ENCODE assay signal across 8 cellular contexts in genomic region chr13:44306401-44307192, GRCh38.
DNase-seq lines count a peak whose midpoint lies in the region; ATAC-seq and TF ChIP-seq lines count a peak whose summit lies in the region.

No MANE protein-coding gene starts in this region.

- intact Hi-C loops in OCI-LY7 (cut with micrococcal nuclease; ENCODE audit: unreplicated experiment), result no loop called here

- no peaks in the 10 kb centered on the region for H3K9me2 ChIP-seq in OCI-LY7 (ENCODE audit: insufficient read depth, low read length)

- H3K36me3 Mint-ChIP-seq in activated CD4-positive, alpha-beta memory T cell treated with anti-CD3 and anti-CD28 coated beads, Interleukin-2, amount 10 ng/mL, durations not matched to agents 7 days and 5 days (ENCODE audit: low read depth), result peaks cover 1% of the 10 kb centered on the region

- H3K36me3 ChIP-seq in HUES48 (ENCODE audit: control insufficient read depth, insufficient read depth, low read length) (no peaks in the 10 kb centered on the region), OCI-LY7 (ENCODE audit: insufficient read depth, low read length) (no peaks in the 10 kb centered on the region)

- H3K4me1 Mint-ChIP-seq in activated CD4-positive, alpha-beta memory T cell treated with anti-CD3 and anti-CD28 coated beads, Interleukin-2, amount 10 ng/mL, durations not matched to agents 7 days and 5 days, result peaks cover 15% of the 10 kb centered on the region

- H3K27me3 ChIP-seq in HUES48 (ENCODE audit: control insufficient read depth, insufficient read depth, low read length), result peaks cover 71% of the 10 kb centered on the region

- H3K79me2 ChIP-seq in OCI-LY7 (ENCODE audit: insufficient read depth, low read depth, low read length), result no peaks in the 10 kb centered on the region

- no peaks in the 10 kb centered on the region for H4K20me1 ChIP-seq in OCI-LY7 (ENCODE audit: insufficient read depth, low read length)

- TF ChIP-seq CTCF in AG09309 (IDR thresholded peaks at IDR 0.05; ENCODE audit: control insufficient read depth, insufficient read depth, low read depth, low read length, missing control alignments), result no peak
- no peak for TF ChIP-seq CTCF in astrocyte of the spinal cord (IDR thresholded peaks at IDR 0.05; ENCODE audit: low read depth, low read length)
- no peak for TF ChIP-seq CTCF in OCI-LY7 (conservative IDR thresholded peaks at IDR 0.05; ENCODE audit: low read length)

- H3K27ac Mint-ChIP-seq in activated CD4-positive, alpha-beta memory T cell treated with anti-CD3 and anti-CD28 coated beads, Interleukin-2, amount 10 ng/mL, durations not matched to agents 7 days and 5 days, result no peak overlapping the region

- H3K4me3 ChIP-seq in AG09309 (ENCODE audit: control insufficient read depth, low read depth, low read length) (no peak overlapping the region), HUES48 (ENCODE audit: low read depth, low read length) (peak overlapping the region; percentile 52), astrocyte of the spinal cord (ENCODE audit: low read depth, low read length) (peak overlapping the region; percentile 2), OCI-LY7 (ENCODE audit: low read depth, low read length, poor library complexity, severe bottlenecking) (no peak overlapping the region)

- no peak for ATAC-seq in HG02678 (IDR thresholded peaks at IDR 0.05; ENCODE audit: unreplicated experiment)

- H3K4me2 ChIP-seq in OCI-LY7 (ENCODE audit: low read length), result no peak overlapping the region

- no peaks in the 10 kb centered on the region for H3K9me3 Mint-ChIP-seq in activated CD4-positive, alpha-beta memory T cell treated with anti-CD3 and anti-CD28 coated beads, Interleukin-2, amount 10 ng/mL, durations not matched to agents 7 days and 5 days

- POLR2A ChIA-PET in OCI-LY7 (lab: Charles Lee), result interaction anchor here (0.7 kb wide), 1 partner anchor 89 kb away, joined by 3 read pairs; no protein-coding TSS in a partner anchor
- POLR2A ChIA-PET in activated CD4-positive, alpha-beta memory T cell treated with anti-CD3 and anti-CD28 coated beads, Interleukin-2, amount 10 ng/mL, durations not matched to agents 7 days and 5 days (lab: Charles Lee), result no interaction called here

- H3K9me3 ChIP-seq in HUES48 (ENCODE audit: control insufficient read depth, insufficient read depth, low read length), result no peaks in the 10 kb centered on the region
- H3K9me3 ChIP-seq in OCI-LY7 (ENCODE audit: low read length), result no peaks in the 10 kb centered on the region

- CTCF ChIA-PET in OCI-LY7 (lab: Charles Lee; ENCODE audit: unreplicated experiment), result no interaction called here
- CTCF ChIA-PET in activated CD4-positive, alpha-beta memory T cell treated with anti-CD3 and anti-CD28 coated beads, Interleukin-2, amount 10 ng/mL, durations not matched to agents 7 days and 5 days (lab: Charles Lee), result no interaction called here

- no peak overlapping the region for H2AFZ ChIP-seq in OCI-LY7 (ENCODE audit: low read length)

- peaks cover 26% of the 10 kb centered on the region for H3K27me3 Mint-ChIP-seq in activated CD4-positive, alpha-beta memory T cell treated with anti-CD3 and anti-CD28 coated beads, Interleukin-2, amount 10 ng/mL, durations not matched to agents 7 days and 5 days

- BruUV-seq in OCI-LY7 (replicated peaks; lab: Mats Ljungman, UMichigan), result no TSS peak

- in situ Hi-C loops in astrocyte of the spinal cord (cut with HindIII; ENCODE audit: low sequenced_read_pairs), result loop anchor here (25.0 kb wide), 1 partner anchor 131 kb away; no protein-coding TSS in a partner anchor

- H3K27ac ChIP-seq in HUES48 (ENCODE audit: low read depth, low read length), result peak overlapping the region; percentile 90
- H3K27ac ChIP-seq in OCI-LY7 (ENCODE audit: low read depth, low read length, poor library complexity, severe bottlenecking), result no peak overlapping the region

- peak; percentile 93 for DNase-seq in AG09309 (ENCODE audit: low read depth)
- DNase-seq in astrocyte of the spinal cord (ENCODE audit: low read depth, low spot score), result peak; percentile 99
- DNase-seq in islet precursor cell, result peak; percentile 74
- DNase-seq in smooth muscle cell of the brain vasculature (ENCODE audit: low read depth, low spot score), result peak; percentile 89
- no peak for DNase-seq in OCI-LY7 (ENCODE audit: low spot score)
- no peak for DNase-seq in activated CD4-positive, alpha-beta memory T cell treated with anti-CD3 and anti-CD28 coated beads, Interleukin-2, amount 10 ng/mL, durations not matched to agents 7 days and 5 days

- peak overlapping the region; percentile 16; the same call in 1 of the 2 replicates for H3K9ac ChIP-seq in HUES48 (ENCODE audit: low read depth, low read length)

- H3K4me1 ChIP-seq in HUES48 (ENCODE audit: control insufficient read depth, insufficient read depth, low read length), result peaks cover 33% of the 10 kb centered on the region
- H3K4me1 ChIP-seq in OCI-LY7 (ENCODE audit: insufficient read depth, low read length, poor library complexity, severe bottlenecking), result no peaks in the 10 kb centered on the region

- H3K4me3 Mint-ChIP-seq in activated CD4-positive, alpha-beta memory T cell treated with anti-CD3 and anti-CD28 coated beads, Interleukin-2, amount 10 ng/mL, durations not matched to agents 7 days and 5 days, result no peak overlapping the region

Comparison
In these comparisons a context has a peak if more than half of its experiments do, and no peak if none do; other contexts are left out.
1. DNase-seq: peak in AG09309 (single experiment), astrocyte of the spinal cord (single experiment), islet precursor cell (single experiment) and smooth muscle cell of the brain vasculature (single experiment); none in OCI-LY7 (single experiment) and activated CD4-positive, alpha-beta memory T cell treated with anti-CD3 and anti-CD28 coated beads, Interleukin-2, amount 10 ng/mL, durations not matched to agents 7 days and 5 days (single experiment).
2. H3K4me3 ChIP-seq: peak in HUES48 (single experiment) and astrocyte of the spinal cord (single experiment); none in AG09309 (single experiment) and OCI-LY7 (single experiment).